8 cellular contexts compared by ENCODE assay signal in the genomic region with DNA sequence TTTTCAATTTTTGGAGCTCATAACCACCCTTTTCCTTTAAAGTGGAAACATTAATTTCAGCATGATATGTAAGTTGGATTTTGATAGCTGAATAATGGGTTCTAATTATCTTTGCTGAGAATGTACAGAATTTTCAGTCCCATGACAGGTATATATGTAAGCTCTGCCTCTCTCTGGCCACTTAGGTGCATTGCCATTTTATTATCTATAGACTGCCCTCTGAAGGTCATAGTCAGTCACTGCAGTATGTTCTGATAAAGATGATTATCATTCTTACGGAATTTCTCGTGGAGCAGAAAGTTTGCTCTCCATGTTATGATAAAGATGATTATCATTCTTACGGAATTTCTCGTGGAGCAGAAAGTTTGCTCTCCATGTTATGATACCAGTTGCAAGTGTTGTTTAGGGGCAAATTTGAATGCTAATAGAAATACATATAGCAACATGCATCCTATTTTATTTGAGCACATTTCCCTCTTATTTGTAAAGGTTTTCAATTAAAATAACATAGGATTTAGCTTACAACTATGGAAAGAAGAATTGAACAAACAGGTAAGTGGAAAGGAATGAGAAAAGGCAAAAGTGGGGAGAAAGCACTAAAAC. TPM values are rescaled to one million over a fixed set of nuclear protein-coding genes. Genes with fewer than 3 reads are reported as not detected.
DNase-seq lines count a peak whose midpoint lies in the region; ATAC-seq and TF ChIP-seq lines count a peak whose summit lies in the region.

No MANE protein-coding gene starts in this region.

- CTCF ChIA-PET in naive thymus-derived CD4-positive, alpha-beta T cell (lab: Charles Lee): interaction anchor here (0.8 kb wide), 2 partner anchors 22 to 132 kb away, joined by 3 to 4 read pairs; no protein-coding TSS in a partner anchor

- H3K9me3 Mint-ChIP-seq in activated T-cell treated with anti-CD3 and anti-CD28 coated beads, Interleukin-2, amount 50 U/mL, for 72 hours: no peaks in the 10 kb centered on the region
- peaks cover 0 to 2% (median 0%) of the 10 kb centered on the region in 11 donors for H3K9me3 Mint-ChIP-seq in naive thymus-derived CD4-positive, alpha-beta T cell

- H3K36me3 ChIP-seq in colonic mucosa: no peaks in the 10 kb centered on the region
- H3K36me3 ChIP-seq in naive thymus-derived CD4-positive, alpha-beta T cell (ENCODE audit: control insufficient read depth in 2 of 3, insufficient read depth in 3 of 3, low read length in 3 of 3): peaks cover 0 to 3% (median 0%) of the 10 kb centered on the region in 3 experiments

- POLR2A ChIA-PET in naive thymus-derived CD4-positive, alpha-beta T cell (lab: Charles Lee): no interaction called here

- H3K4me1 ChIP-seq in colonic mucosa: no peaks in the 10 kb centered on the region
- no peaks in the 10 kb centered on the region for H3K4me1 ChIP-seq in naive thymus-derived CD4-positive, alpha-beta T cell (ENCODE audit: control insufficient read depth in 2 of 2, insufficient read depth in 2 of 2, low read length in 2 of 2)

- H3K27ac Mint-ChIP-seq in activated T-cell treated with anti-CD3 and anti-CD28 coated beads, Interleukin-2, amount 50 U/mL, for 72 hours: no peak overlapping the region
- H3K27ac Mint-ChIP-seq in naive thymus-derived CD4-positive, alpha-beta T cell: no peak overlapping the region

- peak; percentile 55 to 71 for ATAC-seq in activated T-cell treated with anti-CD3 and anti-CD28 coated beads, Interleukin-2, amount 50 U/mL, for 72 hours (replicated peaks in 1 of 2)
- peak; percentile 99 for ATAC-seq in GM21423 (IDR thresholded peaks at IDR 0.05; ENCODE audit: unreplicated experiment)
- ATAC-seq in HG03521 (IDR thresholded peaks at IDR 0.05; ENCODE audit: unreplicated experiment): peak; percentile 99
- ATAC-seq in naive thymus-derived CD4-positive, alpha-beta T cell: peak; percentile 86

- TF ChIP-seq CTCF in colonic mucosa (IDR thresholded peaks at IDR 0.05): peak; percentile 68

- H3K36me3 Mint-ChIP-seq in activated T-cell treated with anti-CD3 and anti-CD28 coated beads, Interleukin-2, amount 50 U/mL, for 72 hours (ENCODE audit: insufficient read depth in 2 of 2): no peaks in the 10 kb centered on the region
- H3K36me3 Mint-ChIP-seq in naive thymus-derived CD4-positive, alpha-beta T cell: no peaks in the 10 kb centered on the region

- intact Hi-C loops in colonic mucosa (cut with DNase I): loop anchor here (5.0 kb wide), 1 partner anchor 104 kb away; no protein-coding TSS in a partner anchor
- intact Hi-C loops in naive thymus-derived CD4-positive, alpha-beta T cell (cut with micrococcal nuclease): loop anchor here (1.0 to 5.0 kb wide), 6 partner anchors 106 to 1150 kb away; a partner anchor contains a TSS

- no peaks in the 10 kb centered on the region for H3K4me1 Mint-ChIP-seq in activated T-cell treated with anti-CD3 and anti-CD28 coated beads, Interleukin-2, amount 50 U/mL, for 72 hours (ENCODE audit: low read depth)
- no peaks in the 10 kb centered on the region for H3K4me1 Mint-ChIP-seq in naive thymus-derived CD4-positive, alpha-beta T cell

- no peak overlapping the region for H3K9ac ChIP-seq in colonic mucosa (ENCODE audit: low read depth in 2 of 2, low read length in 2 of 2)

- H3K4me3 Mint-ChIP-seq in activated T-cell treated with anti-CD3 and anti-CD28 coated beads, Interleukin-2, amount 50 U/mL, for 72 hours: no peak overlapping the region
- H3K4me3 Mint-ChIP-seq in naive thymus-derived CD4-positive, alpha-beta T cell: no peak overlapping the region

- no peaks in the 10 kb centered on the region for H3K27me3 ChIP-seq in colonic mucosa
- H3K27me3 ChIP-seq in naive thymus-derived CD4-positive, alpha-beta T cell (ENCODE audit: control insufficient read depth in 2 of 2, insufficient read depth in 2 of 2, low read length in 2 of 2): peaks cover 0 to 5% of the 10 kb centered on the region in 2 donors

- H3K4me3 ChIP-seq in colonic mucosa: no peak overlapping the region
- no peak overlapping the region for H3K4me3 ChIP-seq in naive thymus-derived CD4-positive, alpha-beta T cell (ENCODE audit: low read length)

- no peak overlapping the region for H3K27ac ChIP-seq in colonic mucosa
- H3K27ac ChIP-seq in naive thymus-derived CD4-positive, alpha-beta T cell (ENCODE audit: low read depth, low read length): no peak overlapping the region

- no peak for DNase-seq in activated T-cell treated with anti-CD3 and anti-CD28 coated beads, Interleukin-2, amount 50 U/mL, for 72 hours
- DNase-seq in activated T-cell treated with anti-CD3 and anti-CD28 coated beads for 4 hours (no peak), NOMO-1 treated with dmso at 0.1 percent for 144 hours (lab: John Stamatoyannopoulos, UW; ENCODE audit: unreplicated experiment) (peak; percentile 13), colonic mucosa (no peak)
- peak in 5 of 9 donors; percentile 1 to 35 (median 18) for DNase-seq in naive thymus-derived CD4-positive, alpha-beta T cell
- no peak for DNase-seq in NK-92 treated with Interleukin-12 subunit alpha and Interleukin-12 subunit beta, amount 100 ng/mL, for 24 hours (lab: John Stamatoyannopoulos, UW)

- H3K9me3 ChIP-seq in colonic mucosa: no peaks in the 10 kb centered on the region
- no peaks in the 10 kb centered on the region for H3K9me3 ChIP-seq in naive thymus-derived CD4-positive, alpha-beta T cell (ENCODE audit: control insufficient read depth in 2 of 3, low read length in 3 of 3)

- H3K27me3 Mint-ChIP-seq in activated T-cell treated with anti-CD3 and anti-CD28 coated beads, Interleukin-2, amount 50 U/mL, for 72 hours (ENCODE audit: low read depth): peaks cover 6% of the 10 kb centered on the region
- H3K27me3 Mint-ChIP-seq in naive thymus-derived CD4-positive, alpha-beta T cell: peaks cover 2 to 25% (median 16%) of the 10 kb centered on the region in 5 donors

RNA-seq across cellular contexts. Expression of a gene that starts 10.4 kb away (rescaled TPM):
- not detected for total RNA-seq in activated T-cell treated with anti-CD3 and anti-CD28 coated beads, Interleukin-2, amount 50 U/mL, for 72 hours
- total RNA-seq in colonic mucosa: 1 to 10 TPM in 1 of 2 donors, under 1 TPM in 1; 0.48 to 4.6 TPM
- total RNA-seq in naive thymus-derived CD4-positive, alpha-beta T cell: not detected
- not detected for polyA plus RNA-seq in naive thymus-derived CD4-positive, alpha-beta T cell

RNA-seq across cellular contexts. Expression of a gene that starts 35.1 kb away (rescaled TPM):
- not detected for total RNA-seq in activated T-cell treated with anti-CD3 and anti-CD28 coated beads, Interleukin-2, amount 50 U/mL, for 72 hours
- total RNA-seq in colonic mucosa: under 1 TPM in 1 of 2 donors, not detected in 1; 0.27 TPM
- total RNA-seq in naive thymus-derived CD4-positive, alpha-beta T cell: not detected
- polyA plus RNA-seq in naive thymus-derived CD4-positive, alpha-beta T cell: not detected

RNA-seq across cellular contexts. Expression of a gene that starts 42.4 kb away (rescaled TPM):
- under 1 TPM in 1 of 2 donors, not detected in 1; 0.42 TPM for total RNA-seq in activated T-cell treated with anti-CD3 and anti-CD28 coated beads, Interleukin-2, amount 50 U/mL, for 72 hours
- 10 to 100 TPM in 1 of 2 donors, 1 to 10 TPM in 1; 3.2 to 65.4 TPM for total RNA-seq in colonic mucosa
- total RNA-seq in naive thymus-derived CD4-positive, alpha-beta T cell: under 1 TPM in 2 of 5 experiments, not detected in 3; 0.45 to 0.96 TPM
- polyA plus RNA-seq in naive thymus-derived CD4-positive, alpha-beta T cell: not detected

Comparison
In these comparisons a context has a peak if more than half of its experiments do, and no peak if none do; other contexts are left out.
1. DNase-seq: peak in NOMO-1 treated with dmso at 0.1 percent for 144 hours (single experiment) and naive thymus-derived CD4-positive, alpha-beta T cell (5 of 9); none in activated T-cell treated with anti-CD3 and anti-CD28 coated beads, Interleukin-2, amount 50 U/mL, for 72 hours (0 of 2), activated T-cell treated with anti-CD3 and anti-CD28 coated beads for 4 hours (single experiment), colonic mucosa (single experiment) and NK-92 treated with Interleukin-12 subunit alpha and Interleukin-12 subunit beta, amount 100 ng/mL, for 24 hours (single experiment).
2. Peak in every context shown above with its lines, with median percentiles within 50 percentile points of each other: ATAC-seq.